Comparison of ENCODE assay signal across 11 cellular contexts in the genomic region with DNA sequence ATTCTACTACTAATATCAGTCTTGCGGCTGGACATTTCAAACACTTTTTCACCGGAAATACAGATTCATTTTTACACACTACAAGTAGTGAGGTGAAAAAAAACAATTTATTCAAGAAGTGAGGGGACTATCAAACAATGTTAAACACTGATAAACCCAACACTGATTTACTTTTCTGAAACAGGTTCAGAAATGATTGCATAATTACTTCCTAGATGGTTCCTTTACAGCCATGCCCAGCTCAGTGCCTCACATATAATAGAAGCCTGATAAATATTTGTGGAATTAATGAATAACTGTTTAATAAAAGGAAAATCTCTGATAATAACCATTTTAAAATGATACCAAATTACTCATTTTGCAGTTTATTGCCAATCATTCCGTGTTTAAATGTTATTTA. TPM values are rescaled to one million over a fixed set of nuclear protein-coding genes. Genes with fewer than 3 reads are reported as not detected.
"Had no signal": no experiment of that assay in that cellular context is flagged by ENCODE, and none has a peak within 500 bp of the region (broad histone marks: within the 10 kb centered on the region; RNA-seq: fewer than 3 reads in every experiment).

No MANE protein-coding gene starts in this region.

- H2AFZ ChIP-seq: GM23248 had no signal

- ATAC-seq: HCT116, K562 had no signal

- H3K4me3 ChIP-seq: GM23248, HAP-1, K562 had no signal

- H3K27ac ChIP-seq: GM23248 had no signal

- DNase-seq: GM23248, GOT3, H7, HFFc6, KG1 had no signal

- H3K9me3 ChIP-seq: HAP-1 had no signal

- FAIRE-seq: HTR-8/SVneo, K562 had no signal

- H3K9ac ChIP-seq: GM23248 had no signal

RNA-seq across cellular contexts. Expression of a gene that starts 55.5 kb away (rescaled TPM):
- total RNA-seq: GM23248, H4, H7, HFFc6, HT-29, K562 had no signal
- polyA plus RNA-seq: GM23248, K562 had no signal
